ENCODE assay signal across 14 cellular contexts in the genomic region with DNA sequence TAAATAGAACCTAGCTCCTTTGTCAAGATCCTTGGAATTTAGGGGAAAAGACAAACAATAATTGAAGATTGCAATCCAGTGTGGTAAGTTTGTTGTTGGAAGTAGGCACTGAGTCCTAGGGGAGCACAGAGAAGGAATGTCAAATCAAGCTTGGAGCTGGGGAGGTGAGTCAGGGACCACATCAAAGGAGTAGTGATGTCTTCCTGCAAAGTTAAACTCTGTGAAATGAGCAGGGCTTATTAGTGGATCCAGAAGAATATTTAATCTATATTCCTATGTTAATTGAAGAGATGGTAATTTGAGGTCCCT. TPM values are rescaled to one million over a fixed set of nuclear protein-coding genes. Genes with fewer than 3 reads are reported as not detected.
DNase-seq lines count a peak whose midpoint lies in the region; ATAC-seq and TF ChIP-seq lines count a peak whose summit lies in the region.
"Had no signal": no experiment of that assay in that cellular context is flagged by ENCODE, and none has a peak within 500 bp of the region (broad histone marks: within the 10 kb centered on the region; RNA-seq: fewer than 3 reads in every experiment).

No MANE protein-coding gene starts in this region.

- H4K91ac ChIP-seq in neuronal stem cell (ENCODE audit: low read depth, low read length, poor library complexity), result no peak overlapping the region

- no peak overlapping the region for H2AFZ ChIP-seq in neuronal stem cell (ENCODE audit: low read length)
- H2AFZ ChIP-seq: parathyroid adenoma had no signal

- H3K27me3 Mint-ChIP-seq in CD4-positive, CD25-positive, alpha-beta regulatory T cell, result no peaks in the 10 kb centered on the region
- H3K27me3 Mint-ChIP-seq: effector memory CD8-positive, alpha-beta T cell had no signal

- no peak overlapping the region for H3K23ac ChIP-seq in neuronal stem cell (ENCODE audit: low read depth, low read length, poor library complexity)

- H3K4me1 ChIP-seq in CD4-positive, CD25-positive, alpha-beta regulatory T cell (ENCODE audit: control insufficient read depth, insufficient read depth, low read length, poor library complexity, severe bottlenecking), result peaks cover 41% of the 10 kb centered on the region
- H3K4me1 ChIP-seq in ascending aorta (peaks cover 0 to 12% of the 10 kb centered on the region in 2 donors), neuronal stem cell (ENCODE audit: control insufficient read depth in 2 of 2, insufficient read depth in 1 of 2, low read depth in 1 of 2, low read length in 2 of 2) (no peaks in the 10 kb centered on the region)
- H3K4me1 ChIP-seq: parathyroid adenoma had no signal

- no peak overlapping the region for H3K27ac ChIP-seq in CD4-positive, CD25-positive, alpha-beta regulatory T cell (ENCODE audit: insufficient read depth, low read length, poor library complexity, severe bottlenecking)
- peak overlapping the region; percentile 31 to 41 for H3K27ac ChIP-seq in ascending aorta
- H3K27ac ChIP-seq in neuronal stem cell (replicated peaks; ENCODE audit: low read length), result no peak overlapping the region
- H3K27ac ChIP-seq: parathyroid adenoma had no signal

- no peaks in the 10 kb centered on the region for H3K27me3 ChIP-seq in CD4-positive, CD25-positive, alpha-beta regulatory T cell (ENCODE audit: control insufficient read depth, insufficient read depth, low read length)
- no peaks in the 10 kb centered on the region for H3K27me3 ChIP-seq in ascending aorta
- H3K27me3 ChIP-seq in neuronal stem cell (ENCODE audit: control insufficient read depth in 3 of 3, insufficient read depth in 3 of 3, low read depth in 1 of 3, low read length in 3 of 3), result no peaks in the 10 kb centered on the region

- H3K14ac ChIP-seq in neuronal stem cell (ENCODE audit: low read length), result no peak overlapping the region

- no peaks in the 10 kb centered on the region for H3K9me3 ChIP-seq in CD4-positive, CD25-positive, alpha-beta regulatory T cell (ENCODE audit: control insufficient read depth in 2 of 2, low read length in 2 of 2)
- H3K9me3 ChIP-seq in ascending aorta, result no peaks in the 10 kb centered on the region
- no peaks in the 10 kb centered on the region for H3K9me3 ChIP-seq in neuronal stem cell (replicated peaks in 1 of 2; ENCODE audit: control insufficient read depth in 2 of 2, insufficient read depth in 1 of 2, low read depth in 1 of 2, low read length in 2 of 2)

- no peaks in the 10 kb centered on the region for H3K79me1 ChIP-seq in neuronal stem cell (ENCODE audit: low read depth, low read length)

- no peak overlapping the region for H3K4me3 ChIP-seq in CD4-positive, CD25-positive, alpha-beta regulatory T cell (ENCODE audit: low read depth, low read length)
- H3K4me3 ChIP-seq in ascending aorta (no peak overlapping the region), neuronal stem cell (ENCODE audit: low read length in 2 of 2) (no peak overlapping the region)

- no peak overlapping the region for H3K4me2 ChIP-seq in neuronal stem cell (ENCODE audit: insufficient read depth, low read length, poor library complexity, severe bottlenecking)

- no peak overlapping the region for H2AK5ac ChIP-seq in neuronal stem cell (ENCODE audit: low read depth, low read length)

- H3K4ac ChIP-seq in neuronal stem cell (ENCODE audit: low read length), result no peak overlapping the region

- no peak overlapping the region for H2BK5ac ChIP-seq in neuronal stem cell (ENCODE audit: low read length)

- no peak overlapping the region for H2BK120ac ChIP-seq in neuronal stem cell (ENCODE audit: low read depth, low read length)

- no peak for TF ChIP-seq CTCF in ascending aorta (IDR thresholded peaks at IDR 0.05)

- H3K36me3 ChIP-seq in CD4-positive, CD25-positive, alpha-beta regulatory T cell (ENCODE audit: control insufficient read depth, insufficient read depth, low read length), result no peaks in the 10 kb centered on the region
- no peaks in the 10 kb centered on the region for H3K36me3 ChIP-seq in ascending aorta
- no peaks in the 10 kb centered on the region for H3K36me3 ChIP-seq in neuronal stem cell (replicated peaks in 1 of 2; ENCODE audit: control insufficient read depth in 2 of 2, insufficient read depth in 2 of 2, low read length in 2 of 2)

- peak overlapping the region in 2 of 3 donors; percentile 82 to 89 for H3K27ac Mint-ChIP-seq in CD4-positive, CD25-positive, alpha-beta regulatory T cell
- H3K27ac Mint-ChIP-seq: activated T-helper 2 cell treated with anti-CD3 and anti-CD28 coated beads, Interferon-gamma antibody, Interleukin-2, Interleukin-4, amounts not matched to agents 10 μg/mL and 5 μg/mL and 100 μg/mL, durations not matched to agents 14 hours and 24 hours and 36 hours had no signal

- H2BK15ac ChIP-seq in neuronal stem cell (ENCODE audit: low read length), result no peak overlapping the region

- H3K18ac ChIP-seq in neuronal stem cell (ENCODE audit: low read length), result no peak overlapping the region

- H3K9me3 Mint-ChIP-seq in CD4-positive, CD25-positive, alpha-beta regulatory T cell, result no peaks in the 10 kb centered on the region
- H3K9me3 Mint-ChIP-seq: activated T-helper 2 cell treated with anti-CD3 and anti-CD28 coated beads, Interferon-gamma antibody, Interleukin-2, Interleukin-4, amounts not matched to agents 10 μg/mL and 5 μg/mL and 100 μg/mL, durations not matched to agents 14 hours and 24 hours and 36 hours; effector memory CD8-positive, alpha-beta T cell; immature natural killer cell had no signal

- H3K9ac ChIP-seq in neuronal stem cell (ENCODE audit: low read depth, low read length, poor library complexity), result no peak overlapping the region
- H3K9ac ChIP-seq: parathyroid adenoma had no signal

- H3K4me1 Mint-ChIP-seq in CD4-positive, CD25-positive, alpha-beta regulatory T cell, result peaks cover 41 to 65% (median 53%) of the 10 kb centered on the region in 4 donors

- no peak overlapping the region for H2BK12ac ChIP-seq in neuronal stem cell (ENCODE audit: low read length)

- peak overlapping the region in 1 of 4 donors; percentile 65 for H3K4me3 Mint-ChIP-seq in CD4-positive, CD25-positive, alpha-beta regulatory T cell
- H3K4me3 Mint-ChIP-seq: effector memory CD8-positive, alpha-beta T cell; immature natural killer cell had no signal

- H3K36me3 Mint-ChIP-seq in CD4-positive, CD25-positive, alpha-beta regulatory T cell, result no peaks in the 10 kb centered on the region
- H3K36me3 Mint-ChIP-seq: immature natural killer cell had no signal

- no peak overlapping the region for H4K8ac ChIP-seq in neuronal stem cell (ENCODE audit: low read depth, low read length)

- intact Hi-C loops in ascending aorta (cut with DNase I), result no loop called here

- no peak for DNase-seq in CD4-positive, CD25-positive, alpha-beta regulatory T cell
- peak; percentile 88 for DNase-seq in HS-5 (ENCODE audit: low read depth)
- DNase-seq in ascending aorta (ENCODE audit: low spot score in 2 of 2), result no peak
- peak; percentile 96 for DNase-seq in kidney glomerular epithelial cell (lab: John Stamatoyannopoulos, UW)
- DNase-seq in NAMALWA (ENCODE audit: low spot score), result no peak
- DNase-seq in neuronal stem cell (ENCODE audit: low spot score), result no peak
- DNase-seq in putamen (ENCODE audit: low spot score), result no peak
- DNase-seq: effector memory CD8-positive, alpha-beta T cell; immature natural killer cell; NCI-H1092; NCI-H774 had no signal

- no peak for ATAC-seq in CD4-positive, CD25-positive, alpha-beta regulatory T cell (ENCODE audit: low read depth in 2 of 2)
- ATAC-seq in HG02970 (IDR thresholded peaks at IDR 0.05; ENCODE audit: low FRiP score, unreplicated experiment), result no peak
- ATAC-seq: effector memory CD8-positive, alpha-beta T cell had no signal

RNA-seq across cellular contexts. Expression of a gene that starts 41.7 kb away (rescaled TPM):
- 170 TPM for total RNA-seq in CD4-positive, CD25-positive, alpha-beta regulatory T cell
- polyA plus RNA-seq in CD4-positive, CD25-positive, alpha-beta regulatory T cell, result 10 to 100 TPM; 23.2 to 28.7 (median 26.4) TPM
- total RNA-seq in ascending aorta, result 38.5 TPM
- 0.91 TPM for polyA plus RNA-seq in neuronal stem cell (2013, experiment 1 of 2)
- polyA plus RNA-seq in neuronal stem cell (2013, experiment 2 of 2), result 1.2 TPM

Comparison
In these comparisons a context has a peak if more than half of its experiments do, and no peak if none do; other contexts are left out.
1. DNase-seq: peak in HS-5 (single experiment) and kidney glomerular epithelial cell (single experiment); none in CD4-positive, CD25-positive, alpha-beta regulatory T cell (0 of 3), ascending aorta (0 of 2), NAMALWA (single experiment), neuronal stem cell (single experiment) and putamen (single experiment).
2. H3K27ac ChIP-seq: peak in ascending aorta (2 of 2); none in CD4-positive, CD25-positive, alpha-beta regulatory T cell (single experiment) and neuronal stem cell (single experiment).